In the genomic region with DNA sequence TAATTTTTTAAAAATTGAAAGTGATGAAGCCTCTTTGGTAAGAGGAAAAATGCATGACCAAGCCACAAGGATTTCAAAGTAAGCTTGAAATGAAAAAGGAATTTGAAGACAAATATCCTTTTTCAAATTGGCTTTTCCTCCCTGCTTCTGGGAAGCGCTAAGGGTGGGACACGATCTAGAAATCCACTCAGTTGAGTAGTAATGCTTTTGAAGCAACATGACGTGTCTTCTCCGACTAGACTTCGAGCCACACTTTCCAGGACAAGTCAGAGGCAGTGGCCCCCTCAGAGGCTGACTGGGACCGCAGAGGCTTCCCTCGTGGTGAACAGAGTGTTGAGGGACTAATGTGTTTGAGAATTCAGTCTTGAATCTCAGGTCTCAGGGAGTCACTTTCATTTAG, we compare ENCODE assay signal across 24 cellular contexts. TPM values are rescaled to one million over a fixed set of nuclear protein-coding genes. Genes with fewer than 3 reads are reported as not detected.
"Had no signal": no experiment of that assay in that cellular context is flagged by ENCODE, and none has a peak within 500 bp of the region (broad histone marks: within the 10 kb centered on the region; RNA-seq: fewer than 3 reads in every experiment).

No MANE protein-coding gene starts in this region.

- H3K27ac Mint-ChIP-seq: dendritic cell treated with granulocyte-macrophage colony-stimulating factor and Interleukin-4, amounts not matched to agents 40 ng/mL and 50 ng/mL, for 4 days; natural killer cell; stimulated activated naive B cell treated with anti-CD40 and anti-IgM and Interleukin-4, amounts not matched to agents 10 μg/mL and 1 μg/mL and 100 μg/mL, for 72 hours; T-cell had no signal

- H3K4me1 Mint-ChIP-seq: stimulated activated naive B cell treated with anti-CD40 and anti-IgM and Interleukin-4, amounts not matched to agents 10 μg/mL and 1 μg/mL and 100 μg/mL, for 72 hours; T-cell had no signal

- H3K79me2 ChIP-seq: hepatocyte had no signal

- H3K4me2 ChIP-seq: hepatocyte had no signal

- H3K27ac ChIP-seq: epithelial cell of prostate, hepatocyte, psoas muscle, right lobe of liver had no signal

- H2AFZ ChIP-seq: hepatocyte had no signal

- H3K27me3 ChIP-seq: hepatocyte, right lobe of liver, transverse colon had no signal

- H3K4me3 ChIP-seq: hepatocyte, mucosa of descending colon, psoas muscle, right lobe of liver, transverse colon had no signal

- DNase-seq: activated CD4-positive, alpha-beta T cell treated with anti-CD3 and anti-CD28 coated beads, Interleukin-2, amount 50 U/mL, for 1 hour; activated naive CD4-positive, alpha-beta T cell treated with Interleukin-2 at 50 U/mL for 16 hours; activated T-cell treated with anti-CD3 and anti-CD28 coated beads for 4 hours; aorta; cerebellar nuclear complex; mucosa of descending colon; natural killer cell; psoas muscle; right lobe of liver; stimulated activated CD4-positive, alpha-beta T cell treated with anti-CD3 and anti-CD28 coated beads, Interleukin-4, amount 100 ng/mL, for 1 hour; stimulated activated naive B cell treated with anti-CD40 and anti-IgM and Interleukin-4, amounts not matched to agents 10 μg/mL and 1 μg/mL and 100 μg/mL, for 72 hours; T-cell; T1000; transverse colon had no signal

- H3K4me1 ChIP-seq: psoas muscle, right lobe of liver had no signal

- ATAC-seq: activated CD4-positive, CD25-positive, alpha-beta regulatory T cell treated with anti-CD3 and anti-CD28 coated beads, Interleukin-2, amount 50 U/mL, for 24 hours; mucosa of descending colon; natural killer cell; psoas muscle; stimulated activated naive B cell treated with anti-CD40 and anti-IgM and Interleukin-4, amounts not matched to agents 10 μg/mL and 1 μg/mL and 100 μg/mL, for 72 hours; T-cell had no signal

- H3K36me3 Mint-ChIP-seq: natural killer cell, T-cell had no signal

- H3K9me3 Mint-ChIP-seq: dendritic cell treated with granulocyte-macrophage colony-stimulating factor and Interleukin-4, amounts not matched to agents 40 ng/mL and 50 ng/mL, for 4 days; natural killer cell had no signal

- H3K4me3 Mint-ChIP-seq: dendritic cell treated with granulocyte-macrophage colony-stimulating factor and Interleukin-4, amounts not matched to agents 40 ng/mL and 50 ng/mL, for 4 days; natural killer cell; stimulated activated naive B cell treated with anti-CD40 and anti-IgM and Interleukin-4, amounts not matched to agents 10 μg/mL and 1 μg/mL and 100 μg/mL, for 72 hours; T-cell had no signal

- H3K9me3 ChIP-seq: mucosa of descending colon, psoas muscle, right lobe of liver, transverse colon had no signal

- H3K36me3 ChIP-seq: right lobe of liver, transverse colon had no signal

RNA-seq across cellular contexts. Expression of a gene that starts 51.0 kb away (rescaled TPM):
- total RNA-seq: activated CD8-positive, alpha-beta memory T cell treated with anti-CD3 and anti-CD28 coated beads for 36 hours; aorta; glomerular endothelial cell; hepatocyte; left lobe of liver; natural killer cell; psoas muscle; right lobe of liver; SK-MEL-5; subcutaneous adipose tissue; T-cell; transverse colon had no signal
- polyA plus RNA-seq: aorta, hepatocyte, keratinocyte, psoas muscle had no signal
